ENCODE assay signal across 31 cellular contexts in the genomic region with DNA sequence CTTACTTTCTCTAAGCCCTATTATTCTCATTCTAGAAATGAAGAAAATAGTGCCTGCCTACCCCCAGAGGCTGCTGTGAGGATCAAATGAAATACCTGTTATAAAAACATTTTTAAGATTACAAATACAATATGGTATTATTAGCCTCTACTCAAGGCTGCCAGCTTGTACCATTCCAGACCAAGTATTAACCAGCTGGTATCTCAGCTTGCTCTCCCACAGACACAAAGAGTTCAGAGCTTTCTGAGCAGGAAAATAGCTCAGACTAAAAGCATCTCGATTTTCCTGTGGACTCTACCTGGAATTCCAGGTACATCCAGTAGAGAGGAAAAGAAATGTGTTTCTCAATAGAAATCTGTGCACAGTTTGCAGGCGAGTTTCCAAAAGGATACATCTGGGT.
"Had no signal": no experiment of that assay in that cellular context is flagged by ENCODE, and none has a peak within 500 bp of the region (broad histone marks: within the 10 kb centered on the region; RNA-seq: fewer than 3 reads in every experiment).

No MANE protein-coding gene starts in this region.

- DNase-seq: activated CD4-positive, alpha-beta memory T cell treated with anti-CD3 and anti-CD28 coated beads for 36 hours; activated CD4-positive, alpha-beta T cell treated with anti-CD3 and anti-CD28 coated beads, Interleukin-2, amount 10 ng/mL, durations not matched to agents 7 days and 5 days; activated CD4-positive, CD25-positive, alpha-beta regulatory T cell; activated CD8-positive, alpha-beta memory T cell treated with anti-CD3 and anti-CD28 coated beads for 24 hours; activated gamma-delta T cell; activated naive CD4-positive, alpha-beta T cell treated with anti-CD3 and anti-CD28 coated beads, Interleukin-2, amount 10 ng/mL, durations not matched to agents 7 days and 5 days; activated naive CD8-positive, alpha-beta T cell treated with anti-CD3 and anti-CD28 coated beads, Interleukin-2, amount 10 ng/mL, durations not matched to agents 7 days and 5 days; activated T-cell treated with anti-CD3 and anti-CD28 coated beads, Interleukin-2, amount 50 U/mL, for 48 hours; adrenal gland; anterior cingulate cortex; MG63; MV-4-11; NCI-H1092 treated with DMSO at 0.1 percent for 48 hours; NCI-H1417 treated with DMSO at 0.1 percent for 48 hours; NCI-H1694; NCI-H2029; NCI-H2107; NCI-H2171 treated with DMSO at 0.1 percent for 48 hours; NCI-H226; NCI-H526; NCI-H774; PC-3; SIG-M5; T-cell; T-helper 2 cell had no signal

- FAIRE-seq: RCC 7860 had no signal

- H3K4me2 ChIP-seq: KMS-11 had no signal

- H3K27ac Mint-ChIP-seq: activated CD4-positive, alpha-beta memory T cell treated with anti-CD3 and anti-CD28 coated beads for 36 hours; activated CD4-positive, alpha-beta T cell treated with anti-CD3 and anti-CD28 coated beads, Interleukin-2, amount 10 ng/mL, durations not matched to agents 7 days and 5 days; activated naive CD4-positive, alpha-beta T cell treated with anti-CD3 and anti-CD28 coated beads, Interleukin-2, amount 10 ng/mL, durations not matched to agents 7 days and 5 days; activated naive CD8-positive, alpha-beta T cell treated with anti-CD3 and anti-CD28 coated beads, Interleukin-2, amount 10 ng/mL, durations not matched to agents 7 days and 5 days; activated T-helper 17 cell treated with anti-CD3 and anti-CD28 coated beads, Interleukin-2, amount 50 U/mL, for 72 hours; T-cell had no signal

- H3K27me3 Mint-ChIP-seq: activated CD4-positive, alpha-beta memory T cell treated with anti-CD3 and anti-CD28 coated beads for 36 hours; activated CD4-positive, alpha-beta T cell treated with anti-CD3 and anti-CD28 coated beads, Interleukin-2, amount 10 ng/mL, durations not matched to agents 7 days and 5 days; activated naive CD4-positive, alpha-beta T cell treated with anti-CD3 and anti-CD28 coated beads, Interleukin-2, amount 10 ng/mL, durations not matched to agents 7 days and 5 days; activated T-helper 17 cell treated with anti-CD3 and anti-CD28 coated beads, Interleukin-2, amount 50 U/mL, for 72 hours; T-cell had no signal

- H3K27ac ChIP-seq: adrenal gland, KMS-11, SK-N-MC, VCaP had no signal

- H3K9me3 ChIP-seq: adrenal gland, breast epithelium, MG63 had no signal

- H3K4me3 ChIP-seq: adrenal gland, breast epithelium, MG63, SK-N-MC had no signal

- H3K9ac ChIP-seq: KMS-11 had no signal

- H3K4me3 Mint-ChIP-seq: activated CD4-positive, alpha-beta memory T cell treated with anti-CD3 and anti-CD28 coated beads for 36 hours; activated CD4-positive, alpha-beta T cell treated with anti-CD3 and anti-CD28 coated beads, Interleukin-2, amount 10 ng/mL, durations not matched to agents 7 days and 5 days; activated naive CD4-positive, alpha-beta T cell treated with anti-CD3 and anti-CD28 coated beads, Interleukin-2, amount 10 ng/mL, durations not matched to agents 7 days and 5 days; activated naive CD8-positive, alpha-beta T cell treated with anti-CD3 and anti-CD28 coated beads, Interleukin-2, amount 10 ng/mL, durations not matched to agents 7 days and 5 days; activated T-helper 17 cell treated with anti-CD3 and anti-CD28 coated beads, Interleukin-2, amount 50 U/mL, for 72 hours; T-cell had no signal

- ATAC-seq: activated T-helper 17 cell treated with anti-CD3 and anti-CD28 coated beads, Interleukin-2, amount 50 U/mL, for 72 hours; PC-3; T-cell had no signal

- H3K27me3 ChIP-seq: adrenal gland, breast epithelium, MG63 had no signal

- H3K36me3 ChIP-seq: breast epithelium, MG63 had no signal

- H3K4me1 Mint-ChIP-seq: activated naive CD4-positive, alpha-beta T cell treated with anti-CD3 and anti-CD28 coated beads, Interleukin-2, amount 10 ng/mL, durations not matched to agents 7 days and 5 days; activated T-helper 17 cell treated with anti-CD3 and anti-CD28 coated beads, Interleukin-2, amount 50 U/mL, for 72 hours had no signal

- H3K9me3 Mint-ChIP-seq: activated CD4-positive, alpha-beta memory T cell treated with anti-CD3 and anti-CD28 coated beads for 36 hours; activated T-helper 17 cell treated with anti-CD3 and anti-CD28 coated beads, Interleukin-2, amount 50 U/mL, for 72 hours had no signal

- H3K36me3 Mint-ChIP-seq: activated naive CD4-positive, alpha-beta T cell treated with anti-CD3 and anti-CD28 coated beads, Interleukin-2, amount 10 ng/mL, durations not matched to agents 7 days and 5 days; activated naive CD8-positive, alpha-beta T cell treated with anti-CD3 and anti-CD28 coated beads, Interleukin-2, amount 10 ng/mL, durations not matched to agents 7 days and 5 days had no signal
